In genomic region chr1:9891207-9891606, GRCh38 we compare ENCODE assay signal across 1 cellular context.
TF ChIP-seq lines count a peak whose summit lies in the region.

No MANE protein-coding gene starts in this region.

TF ChIP-seq in HEK293, 187 proteins besides CTCF, POLR2A, EP300 and RAD21 (continued from another document and continues in another):
- TF ChIP-seq PRDM10 (tag by site-specific recombination; IDR thresholded peaks at IDR 0.05): peak; percentile 56
- TF ChIP-seq ZFP41 (tag by site-specific recombination; IDR thresholded peaks at IDR 0.05; ENCODE audit: borderline replicate concordance): no peak
- no peak for TF ChIP-seq ZNF585B (tag by site-specific recombination; IDR thresholded peaks at IDR 0.05)
- TF ChIP-seq ZNF18 (tag by site-specific recombination; IDR thresholded peaks at IDR 0.05): peak; percentile 36; the same call in 1 of the 2 replicates
- peak; percentile 71; the same call in 1 of the 2 replicates for TF ChIP-seq OSR2 (tag by site-specific recombination; IDR thresholded peaks at IDR 0.05)
- TF ChIP-seq ZNF211 (tag by site-specific recombination; IDR thresholded peaks at IDR 0.05; ENCODE audit: low read depth): no peak
- peak; percentile 67 for TF ChIP-seq ZIC2 (tag by site-specific recombination; IDR thresholded peaks at IDR 0.05)
- TF ChIP-seq ZBTB48 (tag by site-specific recombination; IDR thresholded peaks at IDR 0.05): peak; percentile 12; the same call in 1 of the 2 replicates
- no peak for TF ChIP-seq ZNF548 (tag by site-specific recombination; IDR thresholded peaks at IDR 0.05)
- TF ChIP-seq REPIN1 (tag by site-specific recombination; IDR thresholded peaks at IDR 0.05; ENCODE audit: low read depth): no peak
- no peak for TF ChIP-seq ZBTB6 (tag by site-specific recombination; IDR thresholded peaks at IDR 0.05)
- no peak for TF ChIP-seq ZNF148 (tag by site-specific recombination; IDR thresholded peaks at IDR 0.05; ENCODE audit: borderline replicate concordance)
- no peak for TF ChIP-seq ZNF214 (tag by site-specific recombination; IDR thresholded peaks at IDR 0.05; ENCODE audit: borderline replicate concordance)
- no peak for TF ChIP-seq ZNF518A (tag by site-specific recombination; conservative IDR thresholded peaks at IDR 0.05; ENCODE audit: low read depth)
- no peak for TF ChIP-seq PRDM2 (tag by site-specific recombination; IDR thresholded peaks at IDR 0.05; ENCODE audit: borderline replicate concordance)
- TF ChIP-seq ZNF561 (tag by site-specific recombination; IDR thresholded peaks at IDR 0.05; ENCODE audit: borderline replicate concordance): no peak
- peak; percentile 31; the same call in 1 of the 2 replicates for TF ChIP-seq ZNF629 (tag by site-specific recombination; IDR thresholded peaks at IDR 0.05)
- 0 out of 2 replicates have a peak, but pooled peaks have one; percentile 31 for TF ChIP-seq ZNF398 (tag by site-specific recombination; IDR thresholded peaks at IDR 0.05)
- TF ChIP-seq HOXC10 (CRISPR knock-in tag; IDR thresholded peaks at IDR 0.05): no peak
- no peak for TF ChIP-seq ZNF610 (tag by site-specific recombination; IDR thresholded peaks at IDR 0.05; ENCODE audit: borderline replicate concordance)
- TF ChIP-seq ZSCAN16 (tag by site-specific recombination; IDR thresholded peaks at IDR 0.05): no peak
- TF ChIP-seq FEZF1 (tag by site-specific recombination; IDR thresholded peaks at IDR 0.05): peak; percentile 67
- no peak for TF ChIP-seq ZBTB10 (tag by site-specific recombination; IDR thresholded peaks at IDR 0.05)
- TF ChIP-seq ZBTB17 (tag by site-specific recombination; IDR thresholded peaks at IDR 0.05): 0 out of 2 replicates have a peak, but pooled peaks have one; percentile 26
- no peak for TF ChIP-seq ZFP69B (tag by site-specific recombination; IDR thresholded peaks at IDR 0.05)
